ENCODE assay signal across 8 cellular contexts in genomic region chr1:225987491-225988316, GRCh38. TPM values are rescaled to one million over a fixed set of nuclear protein-coding genes. Genes with fewer than 3 reads are reported as not detected.
DNase-seq lines count a peak whose midpoint lies in the region; ATAC-seq and TF ChIP-seq lines count a peak whose summit lies in the region.

No MANE protein-coding gene starts in this region.

- POLR2A ChIA-PET in activated CD4-positive, alpha-beta T cell treated with anti-CD3 and anti-CD28 coated beads, Interleukin-2, amount 10 ng/mL, durations not matched to agents 7 days and 5 days (lab: Charles Lee), result no interaction called here
- POLR2A ChIA-PET in activated CD4-positive, alpha-beta T cell treated with anti-CD3 and anti-CD28 coated beads for 36 hours (lab: Charles Lee), result interaction anchor here (0.7 to 1.4 kb wide), 3 partner anchors 10 to 77 kb away, joined by 3 to 6 read pairs (median 3); partner anchors contain the start of gene SDE2
- POLR2A ChIA-PET in activated B cell treated with CpG ODN at 0.5 μM for 24 hours (lab: Charles Lee), result interaction anchor here (0.6 to 3.6 kb wide), 7 partner anchors 9 to 436 kb away, joined by 4 to 34 read pairs (median 6); partner anchors contain the start of genes H3-3A, PYCR2 and SDE2

- DNase-seq in activated CD4-positive, alpha-beta T cell treated with anti-CD3 and anti-CD28 coated beads, Interleukin-2, amount 10 ng/mL, durations not matched to agents 7 days and 5 days, result peak; percentile 26
- DNase-seq in activated CD4-positive, alpha-beta T cell treated with anti-CD3 and anti-CD28 coated beads for 36 hours, result no peak
- DNase-seq in NCI-H1436 treated with DMSO at 0.1 percent for 48 hours (lab: John Stamatoyannopoulos, UW), result peak; percentile 36
- no peak for DNase-seq in activated B cell treated with CpG ODN at 0.5 μM for 24 hours
- DNase-seq in iris pigment epithelial cell (ENCODE audit: low read depth), result peak; percentile 53
- no peak for DNase-seq in upper lobe of right lung

- no peak for ATAC-seq in activated CD4-positive, alpha-beta T cell treated with anti-CD3 and anti-CD28 coated beads for 36 hours
- peak; percentile 69 for ATAC-seq in activated B cell treated with CpG ODN at 0.5 μM for 24 hours (ENCODE audit: low read depth)
- peak; percentile 62 for ATAC-seq in upper lobe of right lung
- ATAC-seq in HG02678 (IDR thresholded peaks at IDR 0.05; ENCODE audit: unreplicated experiment), result no peak
- ATAC-seq in HG03095 (IDR thresholded peaks at IDR 0.05; ENCODE audit: unreplicated experiment), result no peak

- H3K27me3 ChIP-seq in upper lobe of right lung, result no peaks in the 10 kb centered on the region

- H3K4me1 Mint-ChIP-seq in activated CD4-positive, alpha-beta T cell treated with anti-CD3 and anti-CD28 coated beads, Interleukin-2, amount 10 ng/mL, durations not matched to agents 7 days and 5 days, result peaks cover 21% of the 10 kb centered on the region
- H3K4me1 Mint-ChIP-seq in activated CD4-positive, alpha-beta T cell treated with anti-CD3 and anti-CD28 coated beads for 36 hours, result peaks cover 20% of the 10 kb centered on the region
- peaks cover 23% of the 10 kb centered on the region for H3K4me1 Mint-ChIP-seq in activated B cell treated with CpG ODN at 0.5 μM for 24 hours

- no peaks in the 10 kb centered on the region for H3K9me3 Mint-ChIP-seq in activated CD4-positive, alpha-beta T cell treated with anti-CD3 and anti-CD28 coated beads, Interleukin-2, amount 10 ng/mL, durations not matched to agents 7 days and 5 days
- H3K9me3 Mint-ChIP-seq in activated CD4-positive, alpha-beta T cell treated with anti-CD3 and anti-CD28 coated beads for 36 hours (ENCODE audit: low read depth), result no peaks in the 10 kb centered on the region
- H3K9me3 Mint-ChIP-seq in activated B cell treated with CpG ODN at 0.5 μM for 24 hours, result no peaks in the 10 kb centered on the region

- no peak overlapping the region for H3K27ac Mint-ChIP-seq in activated CD4-positive, alpha-beta T cell treated with anti-CD3 and anti-CD28 coated beads, Interleukin-2, amount 10 ng/mL, durations not matched to agents 7 days and 5 days
- H3K27ac Mint-ChIP-seq in activated CD4-positive, alpha-beta T cell treated with anti-CD3 and anti-CD28 coated beads for 36 hours, result no peak overlapping the region
- H3K27ac Mint-ChIP-seq in activated B cell treated with CpG ODN at 0.5 μM for 24 hours, result peak overlapping the region; percentile 5

- no peaks in the 10 kb centered on the region for H3K9me3 ChIP-seq in upper lobe of right lung

- peaks cover 98% of the 10 kb centered on the region for H3K36me3 ChIP-seq in upper lobe of right lung

- H3K4me3 ChIP-seq in upper lobe of right lung, result no peak overlapping the region

- CTCF ChIA-PET in activated CD4-positive, alpha-beta T cell treated with anti-CD3 and anti-CD28 coated beads, Interleukin-2, amount 10 ng/mL, durations not matched to agents 7 days and 5 days (lab: Charles Lee), result interaction anchor here (0.5 to 1.4 kb wide), 17 partner anchors 9 to 543 kb away, joined by 3 to 6 read pairs (median 3); partner anchors contain the start of gene SDE2
- CTCF ChIA-PET in activated CD4-positive, alpha-beta T cell treated with anti-CD3 and anti-CD28 coated beads for 36 hours (lab: Charles Lee), result interaction anchor here (0.5 to 4.4 kb wide), 28 partner anchors 9 to 1360 kb away, joined by 3 to 49 read pairs (median 4); partner anchors contain the start of genes PYCR2 and SDE2
- CTCF ChIA-PET in activated B cell treated with CpG ODN at 0.5 μM for 24 hours (lab: Charles Lee), result interaction anchor here (0.6 to 3.5 kb wide), 22 partner anchors 9 to 1530 kb away, joined by 3 to 41 read pairs (median 5); partner anchors contain the start of genes H3-3A and SDE2

- no peaks in the 10 kb centered on the region for H3K27me3 Mint-ChIP-seq in activated CD4-positive, alpha-beta T cell treated with anti-CD3 and anti-CD28 coated beads, Interleukin-2, amount 10 ng/mL, durations not matched to agents 7 days and 5 days
- no peaks in the 10 kb centered on the region for H3K27me3 Mint-ChIP-seq in activated CD4-positive, alpha-beta T cell treated with anti-CD3 and anti-CD28 coated beads for 36 hours
- H3K27me3 Mint-ChIP-seq in activated B cell treated with CpG ODN at 0.5 μM for 24 hours, result no peaks in the 10 kb centered on the region

- peak; percentile 54 for TF ChIP-seq CTCF in activated B cell treated with CpG ODN at 0.5 μM for 24 hours (IDR thresholded peaks at IDR 0.05)
- peak; percentile 78 for TF ChIP-seq CTCF in upper lobe of right lung (IDR thresholded peaks at IDR 0.05)

- no peak overlapping the region for H3K27ac ChIP-seq in upper lobe of right lung

- H3K4me3 Mint-ChIP-seq in activated CD4-positive, alpha-beta T cell treated with anti-CD3 and anti-CD28 coated beads, Interleukin-2, amount 10 ng/mL, durations not matched to agents 7 days and 5 days, result no peak overlapping the region
- no peak overlapping the region for H3K4me3 Mint-ChIP-seq in activated CD4-positive, alpha-beta T cell treated with anti-CD3 and anti-CD28 coated beads for 36 hours
- no peak overlapping the region for H3K4me3 Mint-ChIP-seq in activated B cell treated with CpG ODN at 0.5 μM for 24 hours

- H3K4me1 ChIP-seq in upper lobe of right lung, result peaks cover 7% of the 10 kb centered on the region

- intact Hi-C loops in activated CD4-positive, alpha-beta T cell treated with anti-CD3 and anti-CD28 coated beads for 36 hours (cut with DNase I, micrococcal nuclease), result loop anchor here in 1 of 2 experiments (1.0 kb wide), 1 partner anchor 11 kb away; no protein-coding TSS in a partner anchor
- intact Hi-C loops in activated B cell treated with CpG ODN at 0.5 μM for 24 hours (cut with micrococcal nuclease) (loop anchor here (1.0 kb wide), 4 partner anchors 9 to 134 kb away; partner anchors contain the start of gene SDE2), upper lobe of right lung (cut with DNase I) (no loop called here)

- peaks cover 63% of the 10 kb centered on the region for H3K36me3 Mint-ChIP-seq in activated CD4-positive, alpha-beta T cell treated with anti-CD3 and anti-CD28 coated beads, Interleukin-2, amount 10 ng/mL, durations not matched to agents 7 days and 5 days (ENCODE audit: low read depth)
- peaks cover 52% of the 10 kb centered on the region for H3K36me3 Mint-ChIP-seq in activated CD4-positive, alpha-beta T cell treated with anti-CD3 and anti-CD28 coated beads for 36 hours (ENCODE audit: low read depth)
- peaks cover 83% of the 10 kb centered on the region for H3K36me3 Mint-ChIP-seq in activated B cell treated with CpG ODN at 0.5 μM for 24 hours (ENCODE audit: low read depth)

RNA-seq across cellular contexts. Expression of gene SDE2, which starts 11.4 kb away (rescaled TPM):
- total RNA-seq in activated CD4-positive, alpha-beta T cell treated with anti-CD3 and anti-CD28 coated beads, Interleukin-2, amount 10 ng/mL, durations not matched to agents 7 days and 5 days, result 10 to 100 TPM; 16.1 to 16.6 TPM
- total RNA-seq in activated CD4-positive, alpha-beta T cell treated with anti-CD3 and anti-CD28 coated beads for 36 hours, result 10 to 100 TPM; 13.5 to 15.0 TPM
- total RNA-seq in activated B cell treated with CpG ODN at 0.5 μM for 24 hours (21.1 and 21.8 TPM in 2 replicates), upper lobe of right lung (21.8 TPM)

RNA-seq across cellular contexts. Expression of gene LEFTY2, which starts 46.7 kb away (rescaled TPM):
- not detected for total RNA-seq in activated CD4-positive, alpha-beta T cell treated with anti-CD3 and anti-CD28 coated beads, Interleukin-2, amount 10 ng/mL, durations not matched to agents 7 days and 5 days
- not detected for total RNA-seq in activated CD4-positive, alpha-beta T cell treated with anti-CD3 and anti-CD28 coated beads for 36 hours
- total RNA-seq in activated B cell treated with CpG ODN at 0.5 μM for 24 hours, result not detected in 2 replicates
- 2.2 TPM for total RNA-seq in upper lobe of right lung

Comparison
In these comparisons a context has a peak if more than half of its experiments do, and no peak if none do; other contexts are left out.
1. DNase-seq: peak in activated CD4-positive, alpha-beta T cell treated with anti-CD3 and anti-CD28 coated beads, Interleukin-2, amount 10 ng/mL, durations not matched to agents 7 days and 5 days (single experiment), NCI-H1436 treated with DMSO at 0.1 percent for 48 hours (single experiment) and iris pigment epithelial cell (single experiment); none in activated CD4-positive, alpha-beta T cell treated with anti-CD3 and anti-CD28 coated beads for 36 hours (single experiment), activated B cell treated with CpG ODN at 0.5 μM for 24 hours (single experiment) and upper lobe of right lung (single experiment).
2. ATAC-seq: peak in activated B cell treated with CpG ODN at 0.5 μM for 24 hours (single experiment) and upper lobe of right lung (single experiment); none in activated CD4-positive, alpha-beta T cell treated with anti-CD3 and anti-CD28 coated beads for 36 hours (single experiment), HG02678 (single experiment) and HG03095 (single experiment).